ENCODE assay signal across 37 cellular contexts in the genomic region with DNA sequence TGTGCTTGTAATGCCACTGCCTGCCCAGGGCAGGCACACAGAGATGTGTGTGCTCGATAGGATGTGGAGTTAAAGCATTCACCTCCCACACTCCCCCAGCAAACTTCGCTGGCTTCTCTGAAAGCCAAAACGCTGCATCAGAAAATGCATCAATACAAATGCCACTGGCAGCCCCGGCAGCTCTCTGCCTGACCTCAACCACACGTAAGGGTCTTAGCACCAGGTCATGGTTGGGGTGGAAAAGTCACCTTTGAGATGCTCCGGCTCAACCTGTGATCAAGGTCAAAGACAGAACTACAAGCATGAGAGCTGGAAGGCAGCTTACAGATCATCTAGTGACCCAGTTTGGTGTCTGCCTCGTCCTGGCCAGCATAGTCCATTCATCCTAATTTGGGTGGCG.
"Had no signal": no experiment of that assay in that cellular context is flagged by ENCODE, and none has a peak within 500 bp of the region (broad histone marks: within the 10 kb centered on the region; RNA-seq: fewer than 3 reads in every experiment).

No MANE protein-coding gene starts in this region.

- DNase-seq: activated B cell treated with CpG ODN at 0.5 μM for 24 hours; activated CD4-positive, alpha-beta memory T cell treated with anti-CD3 and anti-CD28 coated beads for 36 hours; activated CD4-positive, alpha-beta T cell treated with anti-CD3 and anti-CD28 coated beads for 4 hours; activated CD4-positive, alpha-beta T cell treated with anti-CD3 and anti-CD28 coated beads, Interleukin-2, amount 10 ng/mL, durations not matched to agents 24 days and 14 days; activated CD4-positive, alpha-beta T cell treated with anti-CD3 and anti-CD28 coated beads, Interleukin-2, amount 50 U/mL, for 1 hour; activated CD4-positive, alpha-beta T cell treated with anti-CD3 and anti-CD28 coated beads, Interleukin-2, amount 50 U/mL, for 4 hours; activated CD4-positive, CD25-positive, alpha-beta regulatory T cell treated with anti-CD3 and anti-CD28 coated beads, Interleukin-2, amount 50 U/mL, for 72 hours; activated CD8-positive, alpha-beta memory T cell treated with anti-CD3 and anti-CD28 coated beads, Interleukin-2, amount 50 U/mL, for 4 hours; activated CD8-positive, alpha-beta T cell treated with anti-CD3 and anti-CD28 coated beads for 36 hours; activated effector memory CD4-positive, alpha-beta T cell treated with anti-CD3 and anti-CD28 coated beads, Interleukin-2, amount 50 U/mL, for 16 hours; activated gamma-delta T cell treated with Interleukin-2 at 50 U/mL for 16 hours; activated naive CD4-positive, alpha-beta T cell; activated naive CD4-positive, alpha-beta T cell treated with anti-CD3 and anti-CD28 coated beads for 36 hours; activated naive CD4-positive, alpha-beta T cell treated with anti-CD3 and anti-CD28 coated beads, Interleukin-2, amount 50 U/mL, for 16 hours; activated naive CD8-positive, alpha-beta T cell treated with anti-CD3 and anti-CD28 coated beads for 36 hours; activated T-cell treated with anti-CD3 and anti-CD28 coated beads for 4 hours; activated T-cell treated with anti-CD3 and anti-CD28 coated beads, Interleukin-2, amount 50 U/mL, for 1 hour; activated T-cell treated with anti-CD3 and anti-CD28 coated beads, Interleukin-2, amount 50 U/mL, for 4 hours; activated T-cell treated with anti-CD3 and anti-CD28 coated beads, Interleukin-2, amount 50 U/mL, for 72 hours; adrenal gland; amniotic stem cell; aorta; body of pancreas; brain microvascular endothelial cell; caudate nucleus; cerebellar nuclear complex; T-helper 1 cell; T-helper 2 cell; T-helper 9 cell had no signal

- H3K9me3 ChIP-seq: adrenal gland, body of pancreas, breast epithelium had no signal

- H3K4me3 ChIP-seq: adrenal gland, body of pancreas, breast epithelium had no signal

- H3K27ac Mint-ChIP-seq: activated B cell treated with CpG ODN at 0.5 μM for 24 hours; activated CD4-positive, alpha-beta memory T cell treated with anti-CD3 and anti-CD28 coated beads for 36 hours; activated CD4-positive, alpha-beta T cell treated with anti-CD3 and anti-CD28 coated beads, Interleukin-2, amount 10 ng/mL, durations not matched to agents 24 days and 14 days; activated CD8-positive, alpha-beta T cell treated with anti-CD3 and anti-CD28 coated beads for 36 hours; activated naive CD4-positive, alpha-beta T cell treated with anti-CD3 and anti-CD28 coated beads for 36 hours; activated naive CD4-positive, alpha-beta T cell treated with anti-CD3 and anti-CD28 coated beads, Interleukin-2, amount 50 U/mL, for 72 hours; activated naive CD8-positive, alpha-beta T cell treated with anti-CD3 and anti-CD28 coated beads for 36 hours; activated T-cell treated with anti-CD3 and anti-CD28 coated beads, Interleukin-2, amount 50 U/mL, for 72 hours; activated T-helper 1 cell treated with anti-CD3 and anti-CD28 coated beads, Interleukin-12 subunit alpha, Interleukin-12 subunit beta, Interleukin-2, Interleukin-4 antibody, amounts not matched to agents 30 ng/mL and 10 ng/mL and 1 ng/mL, durations not matched to agents 14 hours and 24 hours and 36 hours; activated T-helper 17 cell treated with anti-CD3 and anti-CD28 coated beads, Interleukin-2, amount 50 U/mL, for 72 hours; T-helper 1 cell treated with Interleukin-12 subunit alpha and Interleukin-12 subunit beta and Interleukin-4 antibody, amounts not matched to agents 30 μg/mL and 1 μg/mL, for 36 hours; T-helper 2 cell treated with Interferon-gamma antibody and Interleukin-4, amounts not matched to agents 5 μg/mL and 100 μg/mL, for 36 hours had no signal

- H3K27me3 ChIP-seq: adrenal gland, body of pancreas, brain microvascular endothelial cell, breast epithelium had no signal

- H3K36me3 Mint-ChIP-seq: activated CD4-positive, alpha-beta memory T cell treated with anti-CD3 and anti-CD28 coated beads for 36 hours; activated naive CD4-positive, alpha-beta T cell treated with anti-CD3 and anti-CD28 coated beads, Interleukin-2, amount 50 U/mL, for 72 hours; activated naive CD8-positive, alpha-beta T cell treated with anti-CD3 and anti-CD28 coated beads for 36 hours had no signal

- H3K27ac ChIP-seq: adrenal gland, body of pancreas, brain microvascular endothelial cell, breast epithelium, VCaP had no signal

- H3K4me3 Mint-ChIP-seq: activated B cell treated with CpG ODN at 0.5 μM for 24 hours; activated CD4-positive, alpha-beta memory T cell treated with anti-CD3 and anti-CD28 coated beads for 36 hours; activated CD4-positive, alpha-beta T cell treated with anti-CD3 and anti-CD28 coated beads, Interleukin-2, amount 10 ng/mL, durations not matched to agents 24 days and 14 days; activated CD8-positive, alpha-beta T cell treated with anti-CD3 and anti-CD28 coated beads for 36 hours; activated naive CD4-positive, alpha-beta T cell treated with anti-CD3 and anti-CD28 coated beads for 36 hours; activated naive CD8-positive, alpha-beta T cell treated with anti-CD3 and anti-CD28 coated beads for 36 hours; activated T-cell treated with anti-CD3 and anti-CD28 coated beads, Interleukin-2, amount 50 U/mL, for 4 hours; activated T-cell treated with anti-CD3 and anti-CD28 coated beads, Interleukin-2, amount 50 U/mL, for 72 hours; activated T-helper 1 cell treated with anti-CD3 and anti-CD28 coated beads, Interleukin-12 subunit alpha, Interleukin-12 subunit beta, Interleukin-2, Interleukin-4 antibody, amounts not matched to agents 30 ng/mL and 10 ng/mL and 1 ng/mL, durations not matched to agents 14 hours and 24 hours and 36 hours; activated T-helper 17 cell treated with anti-CD3 and anti-CD28 coated beads, Interleukin-2, amount 50 U/mL, for 72 hours; central memory CD8-positive, alpha-beta T cell; T-helper 1 cell treated with Interleukin-12 subunit alpha and Interleukin-12 subunit beta and Interleukin-4 antibody, amounts not matched to agents 30 μg/mL and 1 μg/mL, for 36 hours; T-helper 2 cell treated with Interferon-gamma antibody and Interleukin-4, amounts not matched to agents 5 μg/mL and 100 μg/mL, for 36 hours had no signal

- H3K4me1 Mint-ChIP-seq: activated B cell treated with CpG ODN at 0.5 μM for 24 hours; activated CD4-positive, alpha-beta T cell treated with anti-CD3 and anti-CD28 coated beads, Interleukin-2, amount 10 ng/mL, durations not matched to agents 24 days and 14 days; activated naive CD8-positive, alpha-beta T cell treated with anti-CD3 and anti-CD28 coated beads for 36 hours; activated T-helper 17 cell treated with anti-CD3 and anti-CD28 coated beads, Interleukin-2, amount 50 U/mL, for 72 hours; central memory CD8-positive, alpha-beta T cell had no signal

- H3K27me3 Mint-ChIP-seq: activated CD4-positive, alpha-beta T cell treated with anti-CD3 and anti-CD28 coated beads, Interleukin-2, amount 10 ng/mL, durations not matched to agents 24 days and 14 days; activated naive CD8-positive, alpha-beta T cell treated with anti-CD3 and anti-CD28 coated beads for 36 hours had no signal

- H3K36me3 ChIP-seq: adrenal gland, brain microvascular endothelial cell, breast epithelium had no signal

- H3K4me1 ChIP-seq: breast epithelium had no signal

- H3K9me3 Mint-ChIP-seq: activated B cell treated with CpG ODN at 0.5 μM for 24 hours; activated CD4-positive, alpha-beta memory T cell treated with anti-CD3 and anti-CD28 coated beads for 36 hours; activated CD4-positive, alpha-beta T cell treated with anti-CD3 and anti-CD28 coated beads, Interleukin-2, amount 10 ng/mL, durations not matched to agents 24 days and 14 days; activated CD8-positive, alpha-beta T cell treated with anti-CD3 and anti-CD28 coated beads for 36 hours; activated naive CD4-positive, alpha-beta T cell treated with anti-CD3 and anti-CD28 coated beads for 36 hours; activated naive CD4-positive, alpha-beta T cell treated with anti-CD3 and anti-CD28 coated beads, Interleukin-2, amount 50 U/mL, for 72 hours; activated naive CD8-positive, alpha-beta T cell treated with anti-CD3 and anti-CD28 coated beads for 36 hours; activated T-cell treated with anti-CD3 and anti-CD28 coated beads, Interleukin-2, amount 50 U/mL, for 4 hours; activated T-cell treated with anti-CD3 and anti-CD28 coated beads, Interleukin-2, amount 50 U/mL, for 72 hours; activated T-helper 1 cell treated with anti-CD3 and anti-CD28 coated beads, Interleukin-12 subunit alpha, Interleukin-12 subunit beta, Interleukin-2, Interleukin-4 antibody, amounts not matched to agents 30 ng/mL and 10 ng/mL and 1 ng/mL, durations not matched to agents 14 hours and 24 hours and 36 hours; activated T-helper 17 cell treated with anti-CD3 and anti-CD28 coated beads, Interleukin-2, amount 50 U/mL, for 72 hours; central memory CD8-positive, alpha-beta T cell; T-helper 1 cell treated with Interleukin-12 subunit alpha and Interleukin-12 subunit beta and Interleukin-4 antibody, amounts not matched to agents 30 μg/mL and 1 μg/mL, for 36 hours; T-helper 2 cell treated with Interferon-gamma antibody and Interleukin-4, amounts not matched to agents 5 μg/mL and 100 μg/mL, for 36 hours had no signal
